16 cellular contexts compared by ENCODE assay signal in genomic region chr4:8401665-8402064, GRCh38. TPM values are rescaled to one million over a fixed set of nuclear protein-coding genes. Genes with fewer than 3 reads are reported as not detected.
DNase-seq lines count a peak whose midpoint lies in the region; ATAC-seq and TF ChIP-seq lines count a peak whose summit lies in the region.
"Had no signal": no experiment of that assay in that cellular context is flagged by ENCODE, and none has a peak within 500 bp of the region (broad histone marks: within the 10 kb centered on the region; RNA-seq: fewer than 3 reads in every experiment).

No MANE protein-coding gene starts in this region.

- in situ Hi-C loops in gastrocnemius medialis (cut with MboI; ENCODE audit: low sequenced_read_pairs in 4 of 4) = loop anchor here (5.0 to 10.0 kb wide), 2 partner anchors 87 to 159 kb away; no protein-coding TSS in a partner anchor

- no peaks in the 10 kb centered on the region for H3K4me1 ChIP-seq in A673 (ENCODE audit: insufficient read depth, low read length, poor library complexity, severe bottlenecking)
- H3K4me1 ChIP-seq in OCI-LY1 (ENCODE audit: insufficient read depth, low read length, severe bottlenecking) = peaks cover 47% of the 10 kb centered on the region
- H3K4me1 ChIP-seq in right cardiac atrium (ENCODE audit: control insufficient read depth, insufficient read depth, low read length) = peaks cover 4% of the 10 kb centered on the region
- peaks cover 11 to 15% of the 10 kb centered on the region in 2 donors for H3K4me1 ChIP-seq in gastrocnemius medialis

- ATAC-seq in right cardiac atrium (no peak), gastrocnemius medialis (no peak), GM18909 (IDR thresholded peaks at IDR 0.05; ENCODE audit: poor library complexity, unreplicated experiment) (no peak), GM21529 (IDR thresholded peaks at IDR 0.05; ENCODE audit: unreplicated experiment) (no peak), SK-N-SH treated with all-trans-retinoic acid at 6 μM for 48 hours (no peak)

- no peaks in the 10 kb centered on the region for H3K79me2 ChIP-seq in OCI-LY1 (ENCODE audit: insufficient read depth, low read length)

- H3K4me3 ChIP-seq in A673 (ENCODE audit: low read depth, low read length, poor library complexity, severe bottlenecking) (no peak overlapping the region), OCI-LY1 (ENCODE audit: low read depth, low read length, poor library complexity, severe bottlenecking) (no peak overlapping the region), right cardiac atrium (ENCODE audit: low read length) (no peak overlapping the region), gastrocnemius medialis (no peak overlapping the region)

- CTCF ChIA-PET in A673 (lab: Charles Lee) = interaction anchor here (1.9 kb wide), 1 partner anchor 225 kb away, joined by 7 read pairs; no protein-coding TSS in a partner anchor

- TF ChIP-seq CTCF in A673 (conservative IDR thresholded peaks at IDR 0.05; ENCODE audit: low read depth, low read length) (no peak), OCI-LY1 (IDR thresholded peaks at IDR 0.05; ENCODE audit: low read length) (no peak), gastrocnemius medialis (IDR thresholded peaks at IDR 0.05 in 4 of 5, conservative IDR thresholded peaks at IDR 0.05 in 1 of 5) (no peak)

- TF ChIP-seq POLR2A in gastrocnemius medialis (IDR thresholded peaks at IDR 0.05) = no peak

- H3K36me3 ChIP-seq in A673 (ENCODE audit: insufficient read depth, low read length, poor library complexity, severe bottlenecking) (no peaks in the 10 kb centered on the region), OCI-LY1 (ENCODE audit: insufficient read depth, low read length) (peaks cover 9% of the 10 kb centered on the region; the same call in 1 of the 2 replicates), gastrocnemius medialis (peaks cover 0 to 37% of the 10 kb centered on the region in 2 donors)

- H3K27ac ChIP-seq in A673 (ENCODE audit: low read depth, low read length, poor library complexity, severe bottlenecking) (peak overlapping the region; percentile 30), OCI-LY1 (ENCODE audit: low read depth, low read length, poor library complexity, severe bottlenecking) (peak overlapping the region; percentile 75), right cardiac atrium (ENCODE audit: low read length) (peak overlapping the region; percentile 34), gastrocnemius medialis (peak overlapping the region; percentile 35 to 68 (median 60))

- BruUV-seq in A673 (replicated peaks; lab: Mats Ljungman, UMichigan) = no TSS peak

- no peak overlapping the region for H2AFZ ChIP-seq in OCI-LY1 (ENCODE audit: low read length)

- H4K20me1 ChIP-seq in OCI-LY1 (ENCODE audit: insufficient read depth, low read length) = no peaks in the 10 kb centered on the region

- H3K27me3 ChIP-seq in A673 (replicated peaks; ENCODE audit: insufficient read depth, low read depth, low read length, poor library complexity) = no peaks in the 10 kb centered on the region
- no peaks in the 10 kb centered on the region for H3K27me3 ChIP-seq in OCI-LY1 (ENCODE audit: insufficient read depth, low read length)
- H3K27me3 ChIP-seq in right cardiac atrium (ENCODE audit: control insufficient read depth, insufficient read depth) = no peaks in the 10 kb centered on the region
- no peaks in the 10 kb centered on the region for H3K27me3 ChIP-seq in gastrocnemius medialis

- no peaks in the 10 kb centered on the region for H3F3A ChIP-seq in OCI-LY1 (ENCODE audit: insufficient read depth, low read length)

- 87% methylated on average over 10 of the region's 10 CpGs for WGBS in right cardiac atrium

- H3K4me2 ChIP-seq in OCI-LY1 (ENCODE audit: low read length) = peak overlapping the region; percentile 14; the same call in 1 of the 2 replicates

- intact Hi-C loops in A673 (cut with micrococcal nuclease; ENCODE audit: unreplicated experiment) = loop anchor here (2.0 to 10.0 kb wide), 2 partner anchors 127 to 225 kb away; no protein-coding TSS in a partner anchor
- intact Hi-C loops in right cardiac atrium (cut with DNase I) = loop anchor here in 3 of 4 donors (2.0 to 10.0 kb wide), 5 partner anchors 124 to 159 kb away; no protein-coding TSS in a partner anchor
- intact Hi-C loops in gastrocnemius medialis (cut with DNase I; ENCODE audit: low total_unique reads) = loop anchor here (2.0 kb wide), 1 partner anchor 135 kb away; no protein-coding TSS in a partner anchor

- H3K9me3 ChIP-seq in A673 (ENCODE audit: low read depth, low read length, poor library complexity, severe bottlenecking) (no peaks in the 10 kb centered on the region), OCI-LY1 (ENCODE audit: low read length) (no peaks in the 10 kb centered on the region), right cardiac atrium (ENCODE audit: control insufficient read depth, low read length) (no peaks in the 10 kb centered on the region), gastrocnemius medialis (no peaks in the 10 kb centered on the region)

- no peaks in the 10 kb centered on the region for H3K9me2 ChIP-seq in OCI-LY1 (ENCODE audit: low read depth, low read length)

- H3K9ac ChIP-seq in OCI-LY1 (ENCODE audit: low read length) = peak overlapping the region; percentile 33; the same call in 1 of the 2 replicates

- POLR2A ChIA-PET in A673 (lab: Charles Lee; ENCODE audit: low non-redundant PET) = no interaction called here

- DNase-seq in A673 (ENCODE audit: low spot score) (no peak), right cardiac atrium (peak in 1 of 3 donors; percentile 57), gastrocnemius medialis (no peak), A172 (ENCODE audit: low spot score) (no peak)
- DNase-seq: activated CD4-positive, alpha-beta T cell treated with anti-CD3 and anti-CD28 coated beads, Interleukin-2, amount 10 ng/mL, durations not matched to agents 7 days and 5 days; DMS 273 treated with DMSO at 0.1 percent for 48 hours; KBM-7; NCI-H187 treated with DMSO at 0.1 percent for 48 hours; NCI-H2227 treated with DMSO at 0.1 percent for 48 hours; NCI-H774; OCI-M1; stimulated activated CD4-positive, alpha-beta T cell treated with anti-CD3 and anti-CD28 coated beads, Interleukin-12 subunit alpha, Interleukin-12 subunit beta, amount 100 ng/mL, for 4 hours had no signal

TF ChIP-seq in SK-N-SH treated with all-trans-retinoic acid at 6 μM for 48 hours, 23 proteins besides CTCF, POLR2A, EP300 and RAD21:
- no peak for TF ChIP-seq BACH2 (CRISPR knock-in tag; IDR thresholded peaks at IDR 0.05; ENCODE audit: borderline replicate concordance)
TF ChIP-seq in SK-N-SH treated with all-trans-retinoic acid at 6 μM for 48 hours: peak in this region for 0.

RNA-seq across cellular contexts. Expression of gene ACOX3, which starts 38.9 kb away (rescaled TPM):
- total RNA-seq in A673 (2021) (14.3 and 18.9 TPM in 2 replicates), right cardiac atrium (10 to 100 TPM; 52.9 to 94.8 (median 55.1) TPM), gastrocnemius medialis (10 to 100 TPM; 19.0 to 32.9 (median 22.1) TPM)
- 25.7 TPM for polyA plus RNA-seq in right cardiac atrium
- total RNA-seq in A172 (2014; rRNA removed; shearing (Covaris generic)) = 21.9 and 26.5 TPM in 2 replicates

RNA-seq across cellular contexts. Expression of gene TRMT44, which starts 38.9 kb away (rescaled TPM):
- total RNA-seq in A673 (2021) (22.4 and 22.9 TPM in 2 replicates), right cardiac atrium (10 to 100 TPM; 10.2 to 12.9 (median 12.5) TPM), gastrocnemius medialis (10 to 100 TPM in 2 of 4 donors, 1 to 10 TPM in 2; 7.5 to 16.4 (median 10.2) TPM)
- polyA plus RNA-seq in right cardiac atrium = 7.6 TPM
- 8.4 and 10.0 TPM in 2 replicates for total RNA-seq in A172 (2014; rRNA removed; shearing (Covaris generic))
